12 cellular contexts compared by ENCODE assay signal in the genomic region with DNA sequence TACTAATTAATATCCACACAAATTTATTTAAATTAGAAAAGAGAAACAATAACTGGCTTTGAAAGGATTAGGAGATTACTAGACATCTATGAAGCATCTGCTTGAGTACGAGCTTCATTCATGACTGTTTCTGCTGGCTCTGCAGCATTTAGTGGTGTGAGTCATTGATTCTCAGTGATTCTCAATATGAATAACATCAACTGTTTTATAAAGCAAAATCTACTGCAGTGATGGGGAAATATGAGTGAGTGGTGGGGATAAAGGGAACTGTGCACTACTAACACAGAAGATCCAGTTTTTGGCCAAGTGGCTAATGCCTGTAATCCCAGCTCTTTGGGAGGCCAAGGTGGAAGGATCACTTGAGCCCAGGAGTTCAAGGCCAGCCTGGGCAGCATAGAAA. TPM values are rescaled to one million over a fixed set of nuclear protein-coding genes. Genes with fewer than 3 reads are reported as not detected.
DNase-seq lines count a peak whose midpoint lies in the region; ATAC-seq and TF ChIP-seq lines count a peak whose summit lies in the region.
"Had no signal": no experiment of that assay in that cellular context is flagged by ENCODE, and none has a peak within 500 bp of the region (broad histone marks: within the 10 kb centered on the region; RNA-seq: fewer than 3 reads in every experiment).

No MANE protein-coding gene starts in this region.

- TF ChIP-seq CTCF in A673 (conservative IDR thresholded peaks at IDR 0.05; ENCODE audit: low read depth, low read length) (no peak), Peyer's patch (IDR thresholded peaks at IDR 0.05) (no peak)

- no peaks in the 10 kb centered on the region for H3K9me3 Mint-ChIP-seq in activated T-helper 1 cell treated with anti-CD3 and anti-CD28 coated beads, Interleukin-12 subunit alpha, Interleukin-12 subunit beta, Interleukin-2, Interleukin-4 antibody, amounts not matched to agents 30 ng/mL and 10 ng/mL and 1 ng/mL, durations not matched to agents 14 hours and 24 hours and 36 hours

- ATAC-seq in HG03135 (IDR thresholded peaks at IDR 0.05; ENCODE audit: unreplicated experiment) = no peak
- no peak for ATAC-seq in HG02870 (IDR thresholded peaks at IDR 0.05; ENCODE audit: unreplicated experiment)
- ATAC-seq: Right ventricle myocardium inferior had no signal

- H3K36me3 Mint-ChIP-seq in activated T-helper 1 cell treated with anti-CD3 and anti-CD28 coated beads, Interleukin-12 subunit alpha, Interleukin-12 subunit beta, Interleukin-2, Interleukin-4 antibody, amounts not matched to agents 30 ng/mL and 10 ng/mL and 1 ng/mL, durations not matched to agents 14 hours and 24 hours and 36 hours (ENCODE audit: low read depth) = peaks cover 24% of the 10 kb centered on the region

- H3K36me3 ChIP-seq in A673 (ENCODE audit: insufficient read depth, low read length, poor library complexity, severe bottlenecking) = no peaks in the 10 kb centered on the region
- H3K36me3 ChIP-seq in Peyer's patch = no peaks in the 10 kb centered on the region
- H3K36me3 ChIP-seq: ascending aorta, uterus had no signal

- no peaks in the 10 kb centered on the region for H3K27me3 ChIP-seq in A673 (replicated peaks; ENCODE audit: insufficient read depth, low read depth, low read length, poor library complexity)
- H3K27me3 ChIP-seq in Peyer's patch = no peaks in the 10 kb centered on the region
- H3K27me3 ChIP-seq: ascending aorta, uterus had no signal

- CTCF ChIA-PET in A673 (lab: Charles Lee) = no interaction called here

- H3K4me1 ChIP-seq in A673 (ENCODE audit: insufficient read depth, low read length, poor library complexity, severe bottlenecking) (peaks cover 78% of the 10 kb centered on the region), Peyer's patch (peaks cover 0 to 27% (median 14%) of the 10 kb centered on the region in 4 donors)

- peak overlapping the region; percentile 98 for H3K27ac Mint-ChIP-seq in activated T-helper 1 cell treated with anti-CD3 and anti-CD28 coated beads, Interleukin-12 subunit alpha, Interleukin-12 subunit beta, Interleukin-2, Interleukin-4 antibody, amounts not matched to agents 30 ng/mL and 10 ng/mL and 1 ng/mL, durations not matched to agents 14 hours and 24 hours and 36 hours

- intact Hi-C loops in A673 (cut with micrococcal nuclease; ENCODE audit: unreplicated experiment) = no loop called here
- intact Hi-C loops in activated T-helper 1 cell treated with anti-CD3 and anti-CD28 coated beads, Interleukin-12 subunit alpha, Interleukin-12 subunit beta, Interleukin-2, Interleukin-4 antibody, amounts not matched to agents 30 ng/mL and 10 ng/mL and 1 ng/mL, durations not matched to agents 14 hours and 24 hours and 36 hours (cut with micrococcal nuclease) = loop anchor here (1.0 to 10.0 kb wide), 4 partner anchors 11 to 550 kb away; no protein-coding TSS in a partner anchor

- peak overlapping the region; percentile 52 for H3K4me3 Mint-ChIP-seq in activated T-helper 1 cell treated with anti-CD3 and anti-CD28 coated beads, Interleukin-12 subunit alpha, Interleukin-12 subunit beta, Interleukin-2, Interleukin-4 antibody, amounts not matched to agents 30 ng/mL and 10 ng/mL and 1 ng/mL, durations not matched to agents 14 hours and 24 hours and 36 hours

- H3K9me3 ChIP-seq in A673 (ENCODE audit: low read depth, low read length, poor library complexity, severe bottlenecking) (no peaks in the 10 kb centered on the region), Peyer's patch (no peaks in the 10 kb centered on the region)
- H3K9me3 ChIP-seq: ascending aorta, uterus had no signal

- POLR2A ChIA-PET in A673 (lab: Charles Lee; ENCODE audit: low non-redundant PET) = interaction anchor here (0.6 kb wide), 1 partner anchor 71 kb away, joined by 3 read pairs; no protein-coding TSS in a partner anchor

- no peaks in the 10 kb centered on the region for H3K27me3 Mint-ChIP-seq in activated T-helper 1 cell treated with anti-CD3 and anti-CD28 coated beads, Interleukin-12 subunit alpha, Interleukin-12 subunit beta, Interleukin-2, Interleukin-4 antibody, amounts not matched to agents 30 ng/mL and 10 ng/mL and 1 ng/mL, durations not matched to agents 14 hours and 24 hours and 36 hours (ENCODE audit: insufficient read depth)

- H3K4me3 ChIP-seq in A673 (ENCODE audit: low read depth, low read length, poor library complexity, severe bottlenecking) (no peak overlapping the region), GM08714 (ENCODE audit: low read length) (peak overlapping the region; percentile 2; the same call in 1 of the 2 replicates), Peyer's patch (no peak overlapping the region)
- H3K4me3 ChIP-seq: ascending aorta, uterus had no signal

- H3K4me1 Mint-ChIP-seq in activated T-helper 1 cell treated with anti-CD3 and anti-CD28 coated beads, Interleukin-12 subunit alpha, Interleukin-12 subunit beta, Interleukin-2, Interleukin-4 antibody, amounts not matched to agents 30 ng/mL and 10 ng/mL and 1 ng/mL, durations not matched to agents 14 hours and 24 hours and 36 hours (ENCODE audit: low read depth) = peaks cover 84% of the 10 kb centered on the region

- peak; percentile 75 for DNase-seq in A673 (ENCODE audit: low spot score)
- DNase-seq in activated T-helper 1 cell treated with anti-CD3 and anti-CD28 coated beads, Interleukin-12 subunit alpha, Interleukin-12 subunit beta, Interleukin-2, Interleukin-4 antibody, amounts not matched to agents 30 ng/mL and 10 ng/mL and 1 ng/mL, durations not matched to agents 14 hours and 24 hours and 36 hours (ENCODE audit: low spot score) = no peak
- peak; percentile 73 for DNase-seq in foreskin melanocyte
- DNase-seq in Peyer's patch = no peak
- DNase-seq in kidney glomerular epithelial cell (lab: John Stamatoyannopoulos, UW) = no peak
- DNase-seq: KG1, uterus had no signal

- no peak overlapping the region for H3K27ac ChIP-seq in A673 (ENCODE audit: low read depth, low read length, poor library complexity, severe bottlenecking)
- peak overlapping the region in 2 of 4 donors; percentile 27 to 100 for H3K27ac ChIP-seq in Peyer's patch
- H3K27ac ChIP-seq: uterus had no signal

- no TSS peak for BruUV-seq in A673 (replicated peaks; lab: Mats Ljungman, UMichigan)

- TF ChIP-seq POLR2A in Peyer's patch (IDR thresholded peaks at IDR 0.05) = no peak

RNA-seq across cellular contexts. Expression of gene FNBP1, which starts 8.4 kb away (rescaled TPM):
- total RNA-seq in A673 (2021) (200 and 215 TPM in 2 replicates), Peyer's patch (100 to 1,000 TPM in 1 of 4 donors, 10 to 100 TPM in 2, 1 to 10 TPM in 1; 9.8 to 163 (median 22.2) TPM)
- 195 and 202 TPM in 2 replicates for total RNA-seq in activated T-helper 1 cell treated with anti-CD3 and anti-CD28 coated beads, Interleukin-12 subunit alpha, Interleukin-12 subunit beta, Interleukin-2, Interleukin-4 antibody, amounts not matched to agents 30 ng/mL and 10 ng/mL and 1 ng/mL, durations not matched to agents 14 hours and 24 hours and 36 hours

RNA-seq across cellular contexts. Expression of gene GPR107, which starts 19.1 kb away (rescaled TPM):
- total RNA-seq in A673 (2021) (47.1 and 50.9 TPM in 2 replicates), Peyer's patch (10 to 100 TPM; 16.6 to 29.0 (median 22.3) TPM)
- total RNA-seq in activated T-helper 1 cell treated with anti-CD3 and anti-CD28 coated beads, Interleukin-12 subunit alpha, Interleukin-12 subunit beta, Interleukin-2, Interleukin-4 antibody, amounts not matched to agents 30 ng/mL and 10 ng/mL and 1 ng/mL, durations not matched to agents 14 hours and 24 hours and 36 hours = 23.1 and 24.9 TPM in 2 replicates

Comparison
In these comparisons a context has a peak if more than half of its experiments do, and no peak if none do; other contexts are left out.
1. DNase-seq: peak in A673 (single experiment) and foreskin melanocyte (single experiment); none in activated T-helper 1 cell treated with anti-CD3 and anti-CD28 coated beads, Interleukin-12 subunit alpha, Interleukin-12 subunit beta, Interleukin-2, Interleukin-4 antibody, amounts not matched to agents 30 ng/mL and 10 ng/mL and 1 ng/mL, durations not matched to agents 14 hours and 24 hours and 36 hours (single experiment), Peyer's patch (0 of 3) and kidney glomerular epithelial cell (single experiment).